In the genomic region with DNA sequence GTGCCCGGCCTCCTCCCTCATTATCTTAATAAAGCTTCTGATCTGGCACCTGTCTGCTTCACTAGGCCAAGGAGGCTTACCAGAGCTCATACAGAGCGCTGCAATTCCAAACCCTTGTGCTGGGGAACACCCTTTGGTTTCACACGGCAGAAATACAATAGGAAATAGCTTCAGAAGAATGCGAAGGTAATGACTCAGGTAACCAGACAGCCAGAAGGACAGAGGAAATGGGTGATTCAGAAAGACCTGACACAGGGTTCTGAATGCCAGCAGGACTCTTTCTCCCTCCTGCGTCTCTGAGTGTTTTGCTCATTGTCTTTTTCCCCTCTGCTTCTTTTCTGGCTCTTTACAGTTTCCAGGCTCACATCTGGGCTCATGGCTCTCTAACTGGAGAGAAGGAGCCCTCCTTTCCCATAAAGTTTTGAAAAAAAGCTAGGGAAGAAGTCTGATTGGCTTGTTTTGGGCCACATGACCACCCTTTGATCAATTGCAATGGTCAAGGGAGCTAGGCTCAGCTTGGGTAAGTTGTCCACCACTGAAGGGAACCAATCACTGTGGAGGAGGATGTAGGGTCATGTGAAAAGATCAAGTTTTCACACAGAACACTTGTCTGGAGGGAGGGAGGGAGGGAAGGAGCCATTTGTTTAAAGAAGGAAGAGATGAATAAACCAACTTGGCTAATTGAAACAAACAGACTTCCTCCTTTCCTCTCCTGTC, we compare ENCODE assay signal across 14 cellular contexts.
DNase-seq lines count a peak whose midpoint lies in the region; ATAC-seq, FAIRE-seq and TF ChIP-seq lines count a peak whose summit lies in the region.
"Had no signal": no experiment of that assay in that cellular context is flagged by ENCODE, and none has a peak within 500 bp of the region (broad histone marks: within the 10 kb centered on the region; RNA-seq: fewer than 3 reads in every experiment).

No MANE protein-coding gene starts in this region.

- no peaks in the 10 kb centered on the region for H3K79me2 ChIP-seq in HepG2 (ENCODE audit: insufficient read depth, low read length)

- H2AFZ ChIP-seq in HepG2 (ENCODE audit: low read length), result no peak overlapping the region

- no peak overlapping the region for H3K4me3 ChIP-seq in HepG2 (replicated peaks in 1 of 3; ENCODE audit: insufficient read depth in 1 of 3, low read depth in 2 of 3, low read length in 3 of 3)
- H3K4me3 ChIP-seq in right lobe of liver, result no peak overlapping the region
- no peak overlapping the region for H3K4me3 ChIP-seq in prostate gland
- H3K4me3 ChIP-seq: colonic mucosa, gastroesophageal sphincter had no signal

- H3K4me1 ChIP-seq in HepG2 (ENCODE audit: insufficient read depth, low read length), result no peaks in the 10 kb centered on the region
- H3K4me1 ChIP-seq in right lobe of liver, result peaks cover 0 to 20% (median 4%) of the 10 kb centered on the region in 4 donors
- no peaks in the 10 kb centered on the region for H3K4me1 ChIP-seq in prostate gland (replicated peaks)
- H3K4me1 ChIP-seq: colonic mucosa had no signal

- peaks cover 31% of the 10 kb centered on the region for H3K4me1 Mint-ChIP-seq in T-helper 1 cell treated with Interleukin-12 subunit alpha and Interleukin-12 subunit beta and Interleukin-4 antibody, amounts not matched to agents 30 μg/mL and 1 μg/mL, for 36 hours (ENCODE audit: low read depth)

- WGBS in HepG2 (ENCODE audit: low lambda C conversion rate), result 31% methylated on average over 5 of the region's 5 CpGs
- WGBS in right lobe of liver (ENCODE audit: insufficient coverage, low coverage, low lambda C conversion rate, missing lambda C conversion rate), result 75% methylated on average over 4 of the region's 5 CpGs
- 83% methylated on average over 5 of the region's 5 CpGs for WGBS in prostate gland

- H3K9me3 ChIP-seq in HepG2 (ENCODE audit: low read length), result no peaks in the 10 kb centered on the region
- H3K9me3 ChIP-seq in right lobe of liver, result peaks cover 0 to 4% (median 0%) of the 10 kb centered on the region in 4 donors
- H3K9me3 ChIP-seq in prostate gland, result no peaks in the 10 kb centered on the region
- H3K9me3 ChIP-seq: colonic mucosa, gastroesophageal sphincter had no signal

- H3K36me3 Mint-ChIP-seq in T-helper 1 cell treated with Interleukin-12 subunit alpha and Interleukin-12 subunit beta and Interleukin-4 antibody, amounts not matched to agents 30 μg/mL and 1 μg/mL, for 36 hours (ENCODE audit: low read depth), result no peaks in the 10 kb centered on the region
- H3K36me3 Mint-ChIP-seq: activated naive CD8-positive, alpha-beta T cell treated with anti-CD3 and anti-CD28 coated beads, Interleukin-2, amount 10 ng/mL, durations not matched to agents 7 days and 5 days had no signal

- CTCF ChIA-PET in HepG2 (lab: Yijun Ruan, JAX; ENCODE audit: low intra/inter-chr PET ratio, low total read pairs), result interaction anchor here (1.2 to 6.7 kb wide), 7 partner anchors 233 to 709 kb away, joined by 3 to 69 read pairs (median 9); a partner anchor contains a TSS

- H3K36me3 ChIP-seq in HepG2 (replicated peaks in 1 of 2; ENCODE audit: control insufficient read depth in 1 of 2, insufficient read depth in 2 of 2, low read length in 2 of 2), result no peaks in the 10 kb centered on the region
- no peaks in the 10 kb centered on the region for H3K36me3 ChIP-seq in right lobe of liver
- H3K36me3 ChIP-seq in prostate gland, result no peaks in the 10 kb centered on the region
- H3K36me3 ChIP-seq: colonic mucosa, gastroesophageal sphincter had no signal

- in situ Hi-C loops in HepG2 (cut with HindIII; ENCODE audit: extremely low pct_ligation_motif_present, low pct_unique_long_range_greater_than_20kb) (no loop called here), ACHN (cut with HindIII; ENCODE audit: low pct_ligation_motif_present, low pct_unique_long_range_greater_than_20kb, low sequenced_read_pairs) (no loop called here)

- H3K27ac Mint-ChIP-seq in T-helper 1 cell treated with Interleukin-12 subunit alpha and Interleukin-12 subunit beta and Interleukin-4 antibody, amounts not matched to agents 30 μg/mL and 1 μg/mL, for 36 hours, result peak overlapping the region; percentile 46
- H3K27ac Mint-ChIP-seq: activated naive CD8-positive, alpha-beta T cell treated with anti-CD3 and anti-CD28 coated beads, Interleukin-2, amount 10 ng/mL, durations not matched to agents 7 days and 5 days had no signal

- no peak overlapping the region for H3K4me3 Mint-ChIP-seq in T-helper 1 cell treated with Interleukin-12 subunit alpha and Interleukin-12 subunit beta and Interleukin-4 antibody, amounts not matched to agents 30 μg/mL and 1 μg/mL, for 36 hours
- H3K4me3 Mint-ChIP-seq: activated naive CD8-positive, alpha-beta T cell treated with anti-CD3 and anti-CD28 coated beads, Interleukin-2, amount 10 ng/mL, durations not matched to agents 7 days and 5 days had no signal

- TF ChIP-seq CTCF in HepG2 (CRISPR knock-in tag; IDR thresholded peaks at IDR 0.05) (no peak), right lobe of liver (IDR thresholded peaks at IDR 0.05) (no peak), prostate gland (IDR thresholded peaks at IDR 0.05) (no peak)

- BruUV-seq in HepG2 (replicated peaks; lab: Mats Ljungman, UMichigan), result no TSS peak

- H3K9me3 Mint-ChIP-seq in T-helper 1 cell treated with Interleukin-12 subunit alpha and Interleukin-12 subunit beta and Interleukin-4 antibody, amounts not matched to agents 30 μg/mL and 1 μg/mL, for 36 hours, result no peaks in the 10 kb centered on the region
- H3K9me3 Mint-ChIP-seq: activated naive CD8-positive, alpha-beta T cell treated with anti-CD3 and anti-CD28 coated beads, Interleukin-2, amount 10 ng/mL, durations not matched to agents 7 days and 5 days had no signal

- H3K9ac ChIP-seq in HepG2 (ENCODE audit: insufficient read depth, low read depth, low read length), result no peak overlapping the region

- H3K27ac ChIP-seq in HepG2 (ENCODE audit: extremely low read length, insufficient read depth, low read length), result no peak overlapping the region
- H3K27ac ChIP-seq in right lobe of liver, result no peak overlapping the region
- H3K27ac ChIP-seq in prostate gland, result no peak overlapping the region
- H3K27ac ChIP-seq: colonic mucosa, gastroesophageal sphincter, HL-60 had no signal

- POLR2A ChIA-PET in HepG2 (lab: Yijun Ruan, JAX), result no interaction called here

- no peak for TF ChIP-seq POLR2A in HepG2 (IDR thresholded peaks at IDR 0.05; ENCODE audit: insufficient read depth in 1 of 2, low read depth in 2 of 2, low read length in 2 of 2)
- TF ChIP-seq POLR2A in right lobe of liver (IDR thresholded peaks at IDR 0.05), result no peak
- TF ChIP-seq POLR2A in prostate gland (IDR thresholded peaks at IDR 0.05), result no peak

- intact Hi-C loops in HepG2 (cut with micrococcal nuclease; ENCODE audit: unreplicated experiment), result loop anchor here (2.0 to 5.0 kb wide), 3 partner anchors 109 to 439 kb away; a partner anchor contains a TSS
- intact Hi-C loops in right lobe of liver (cut with DNase I), result no loop called here
- intact Hi-C loops in prostate gland (cut with DNase I), result no loop called here

- FAIRE-seq in HepG2 (lab: Jason Lieb, UNC), result no peak

- ATAC-seq in HepG2 (peak; percentile 48), right lobe of liver (no peak), GM18502 (IDR thresholded peaks at IDR 0.05; ENCODE audit: poor library complexity, unreplicated experiment) (no peak)
- ATAC-seq: gastroesophageal sphincter had no signal

- no peak overlapping the region for H3K4me2 ChIP-seq in HepG2 (ENCODE audit: low read depth, low read length)

- peaks cover 4% of the 10 kb centered on the region for H3K27me3 Mint-ChIP-seq in T-helper 1 cell treated with Interleukin-12 subunit alpha and Interleukin-12 subunit beta and Interleukin-4 antibody, amounts not matched to agents 30 μg/mL and 1 μg/mL, for 36 hours (ENCODE audit: low read depth)

- DNase-seq in HepG2 (ENCODE audit: low spot score) (no peak), right lobe of liver (no peak), iPS DF 19.7 (ENCODE audit: low read depth, low spot score) (peak; percentile 95), DMS153 treated with DMSO at 0.1 percent for 48 hours (lab: John Stamatoyannopoulos, UW; ENCODE audit: unreplicated experiment) (no peak), ACHN (no peak), prostate gland (ENCODE audit: low spot score) (no peak)
- DNase-seq: activated CD4-positive, alpha-beta T cell treated with anti-CD3 and anti-CD28 coated beads, Interleukin-2, amount 50 U/mL, for 48 hours; activated naive CD8-positive, alpha-beta T cell treated with anti-CD3 and anti-CD28 coated beads, Interleukin-2, amount 10 ng/mL, durations not matched to agents 7 days and 5 days; colonic mucosa; NCI-H1417 treated with DMSO at 0.1 percent for 48 hours had no signal

- no peak for TF ChIP-seq RAD21 in HepG2 (CRISPR knock-in tag; IDR thresholded peaks at IDR 0.05)

- H4K20me1 ChIP-seq in HepG2 (ENCODE audit: insufficient read depth, low read length), result no peaks in the 10 kb centered on the region

- TF ChIP-seq EP300 in HepG2 (IDR thresholded peaks at IDR 0.05; ENCODE audit: low read depth in 2 of 2, low read length in 2 of 2) (no peak), HepG2 (CRISPR knock-in tag; IDR thresholded peaks at IDR 0.05; ENCODE audit: borderline replicate concordance) (no peak)

- H3K27me3 ChIP-seq in HepG2 (ENCODE audit: control insufficient read depth in 1 of 2, insufficient read depth in 2 of 2, low read length in 2 of 2) (peaks cover 1 to 20% of the 10 kb centered on the region in 2 experiments), right lobe of liver (no peaks in the 10 kb centered on the region), prostate gland (replicated peaks; ENCODE audit: insufficient read depth) (no peaks in the 10 kb centered on the region)
- H3K27me3 ChIP-seq: colonic mucosa, gastroesophageal sphincter had no signal

TF ChIP-seq in HepG2, 621 proteins besides CTCF, POLR2A, EP300 and RAD21 (continues in another document):
- no peak for TF ChIP-seq GFI1 (CRISPR knock-in tag; IDR thresholded peaks at IDR 0.05; ENCODE audit: borderline replicate concordance)
- TF ChIP-seq ZNF20 (CRISPR knock-in tag; IDR thresholded peaks at IDR 0.05), result no peak
- TF ChIP-seq, protein P1, sequence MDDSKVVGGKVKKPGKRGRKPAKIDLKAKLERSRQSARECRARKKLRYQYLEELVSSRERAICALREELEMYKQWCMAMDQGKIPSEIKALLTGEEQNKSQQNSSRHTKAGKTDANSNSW (CRISPR knock-in tag; IDR thresholded peaks at IDR 0.05; ENCODE audit: borderline replicate concordance), result no peak
- TF ChIP-seq, protein P2, sequence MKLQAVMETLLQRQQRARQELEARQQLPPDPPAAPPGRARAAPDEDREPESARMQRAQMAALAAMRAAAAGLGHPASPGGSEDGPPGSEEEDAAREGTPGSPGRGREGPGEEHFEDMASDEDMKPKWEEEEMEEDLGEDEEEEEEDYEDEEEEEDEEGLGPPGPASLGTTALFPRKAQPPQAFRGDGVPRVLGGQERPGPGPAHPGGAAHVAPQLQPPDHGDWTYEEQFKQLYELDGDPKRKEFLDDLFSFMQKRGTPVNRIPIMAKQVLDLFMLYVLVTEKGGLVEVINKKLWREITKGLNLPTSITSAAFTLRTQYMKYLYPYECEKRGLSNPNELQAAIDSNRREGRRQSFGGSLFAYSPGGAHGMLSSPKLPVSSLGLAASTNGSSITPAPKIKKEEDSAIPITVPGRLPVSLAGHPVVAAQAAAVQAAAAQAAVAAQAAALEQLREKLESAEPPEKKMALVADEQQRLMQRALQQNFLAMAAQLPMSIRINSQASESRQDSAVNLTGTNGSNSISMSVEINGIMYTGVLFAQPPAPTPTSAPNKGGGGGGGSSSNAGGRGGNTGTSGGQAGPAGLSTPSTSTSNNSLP (IDR thresholded peaks at IDR 0.05; ENCODE audit: low read depth, low read length), result no peak
